Comparison of ENCODE assay signal across 8 cellular contexts in the genomic region with DNA sequence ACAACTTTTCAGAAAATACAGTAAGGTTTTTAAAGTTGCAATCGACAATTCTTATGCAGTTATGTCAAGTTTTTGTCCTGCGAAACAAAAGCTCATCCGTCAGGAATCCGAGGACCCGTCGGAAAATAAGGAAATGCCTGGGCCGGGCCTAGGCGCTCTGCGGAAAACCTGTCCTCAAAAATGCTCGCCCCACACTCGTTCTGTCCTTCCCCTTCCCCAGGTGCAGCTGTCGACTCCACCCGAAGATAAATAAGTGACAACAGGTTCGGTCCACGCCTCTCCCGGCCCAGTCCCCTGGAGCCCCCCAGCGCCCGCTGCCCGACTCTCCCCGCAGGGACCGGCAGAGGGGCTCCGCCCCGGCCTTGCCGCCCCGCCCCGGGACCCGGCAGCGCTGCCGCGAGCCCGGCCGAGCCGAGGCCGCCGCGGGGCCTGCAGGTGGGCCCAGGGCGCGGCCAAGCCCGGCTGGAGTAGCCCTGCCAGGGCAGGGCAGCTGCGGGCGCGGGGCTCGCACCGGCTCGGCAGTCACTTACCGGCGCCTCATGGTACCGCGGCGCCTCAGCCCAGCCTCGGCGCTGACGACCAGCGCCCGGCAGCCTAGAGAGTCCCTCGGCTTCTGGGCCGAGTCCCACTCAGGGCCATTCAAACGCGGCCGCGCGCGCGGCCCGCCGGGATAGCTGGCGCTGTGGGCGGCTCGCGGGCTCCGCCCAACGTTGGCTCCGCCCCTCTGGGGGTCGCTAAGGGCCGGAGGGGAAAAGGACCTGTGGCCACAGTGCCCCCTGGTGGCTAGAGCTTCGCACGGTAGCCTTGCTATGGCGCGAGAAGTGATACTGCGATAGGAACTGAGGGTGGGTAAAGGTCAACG. TPM values are rescaled to one million over a fixed set of nuclear protein-coding genes. Genes with fewer than 3 reads are reported as not detected.
DNase-seq lines count a peak whose midpoint lies in the region; ATAC-seq and TF ChIP-seq lines count a peak whose summit lies in the region.

A gene with protein sequence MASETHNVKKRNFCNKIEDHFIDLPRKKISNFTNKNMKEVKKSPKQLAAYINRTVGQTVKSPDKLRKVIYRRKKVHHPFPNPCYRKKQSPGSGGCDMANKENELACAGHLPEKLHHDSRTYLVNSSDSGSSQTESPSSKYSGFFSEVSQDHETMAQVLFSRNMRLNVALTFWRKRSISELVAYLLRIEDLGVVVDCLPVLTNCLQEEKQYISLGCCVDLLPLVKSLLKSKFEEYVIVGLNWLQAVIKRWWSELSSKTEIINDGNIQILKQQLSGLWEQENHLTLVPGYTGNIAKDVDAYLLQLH (minus strand): TSS at position 676 of the 862 bp plus-strand sequence. CDS start 46,420 bp downstream, outside the sequence.

- CTCF ChIA-PET in CD4-positive, alpha-beta memory T cell (lab: Charles Lee; ENCODE audit: partially characterized antibody) = interaction anchor here (0.7 to 6.0 kb wide), 32 partner anchors 10 to 760 kb away, joined by 3 to 118 read pairs (median 4); a partner anchor contains a TSS

- DNase-seq in CD4-positive, alpha-beta memory T cell = peak; percentile 89 to 92 (median 89)
- DNase-seq in NCI-H774 (lab: John Stamatoyannopoulos, UW) (peak; percentile 95), dorsolateral prefrontal cortex (peak; percentile 91 to 97 (median 94)), lower leg skin (ENCODE audit: low spot score in 2 of 2) (peak; percentile 93 to 99)
- DNase-seq in activated CD4-positive, alpha-beta T cell treated with anti-CD3 and anti-CD28 coated beads, Interleukin-2, amount 50 U/mL, for 4 hours = peak; percentile 95 to 96
- peak; percentile 97 to 100 for DNase-seq in stimulated activated CD4-positive, alpha-beta T cell treated with anti-CD3 and anti-CD28 coated beads, Interleukin-4, amount 100 ng/mL, for 48 hours (ENCODE audit: low read depth in 2 of 2)

- no peaks in the 10 kb centered on the region for H3K36me3 ChIP-seq in CD4-positive, alpha-beta memory T cell (ENCODE audit: insufficient read depth, low read length)

- peaks cover 0 to 7% of the 10 kb centered on the region in 2 donors for H3K36me3 Mint-ChIP-seq in CD4-positive, alpha-beta memory T cell

- POLR2A ChIA-PET in CD4-positive, alpha-beta memory T cell (lab: Charles Lee; ENCODE audit: partially characterized antibody) = interaction anchor here (1.0 to 3.6 kb wide), 10 partner anchors 15 to 778 kb away, joined by 3 to 23 read pairs (median 6); a partner anchor contains a TSS

- peaks cover 15 to 29% (median 21%) of the 10 kb centered on the region in 4 donors for H3K4me1 Mint-ChIP-seq in CD4-positive, alpha-beta memory T cell

- TF ChIP-seq POLR2A in lower leg skin (IDR thresholded peaks at IDR 0.05) = no peak

- H3K27me3 ChIP-seq in CD4-positive, alpha-beta memory T cell (ENCODE audit: insufficient read depth, low read length) = no peaks in the 10 kb centered on the region
- H3K27me3 ChIP-seq in dorsolateral prefrontal cortex = no peaks in the 10 kb centered on the region

- H3K27me3 Mint-ChIP-seq in CD4-positive, alpha-beta memory T cell = peaks cover 0 to 4% of the 10 kb centered on the region in 2 donors

- no peaks in the 10 kb centered on the region for H3K9me3 Mint-ChIP-seq in CD4-positive, alpha-beta memory T cell

- H3K27ac ChIP-seq in CD4-positive, alpha-beta memory T cell (ENCODE audit: low read depth, low read length) = peak within 1 kb of the TSS; percentile 66
- peak within 1 kb of the TSS in 39 of 59 donors; percentile 2 to 81 (median 60) for H3K27ac ChIP-seq in dorsolateral prefrontal cortex

- H3K4me3 ChIP-seq in CD4-positive, alpha-beta memory T cell (ENCODE audit: low read length in 2 of 2) = peak within 1 kb of the TSS; percentile 37 to 72
- H3K4me3 ChIP-seq in dorsolateral prefrontal cortex (peak within 1 kb of the TSS; percentile 47 to 85 (median 73)), lower leg skin (ENCODE audit: low read depth, poor library complexity, severe bottlenecking) (peak within 1 kb of the TSS; percentile 47)

- H3K9me3 ChIP-seq in CD4-positive, alpha-beta memory T cell (ENCODE audit: control insufficient read depth in 1 of 2, low read length in 2 of 2) = no peaks in the 10 kb centered on the region

- ATAC-seq in GM19397 (IDR thresholded peaks at IDR 0.05; ENCODE audit: unreplicated experiment) (peak; percentile 98), HG03571 (IDR thresholded peaks at IDR 0.05; ENCODE audit: unreplicated experiment) (peak; percentile 96)

- WGBS in lower leg skin, 2 donors = 0 to 1% methylated on average over 28 to 53 of the region's 81 CpGs

- intact Hi-C loops in CD4-positive, alpha-beta memory T cell (cut with micrococcal nuclease) = loop anchor here (1.0 kb wide), 6 partner anchors 15 to 171 kb away; a partner anchor contains a TSS
- intact Hi-C loops in dorsolateral prefrontal cortex (cut with DNase I) = loop anchor here (1.0 to 5.0 kb wide), 4 partner anchors 107 to 158 kb away; a partner anchor contains a TSS
- intact Hi-C loops in lower leg skin (cut with DNase I; ENCODE audit: low total_unique reads) = loop anchor here (5.0 kb wide), 1 partner anchor 147 kb away; no protein-coding TSS in a partner anchor

- TF ChIP-seq CTCF in dorsolateral prefrontal cortex (IDR thresholded peaks at IDR 0.05 in 54 of 56, conservative IDR thresholded peaks at IDR 0.05 in 2 of 56; ENCODE audit: low read depth in 1 of 56, partially characterized antibody in 56 of 56) = peak; percentile 87 to 99 (median 97)
- peak in 1 of 3 donors; percentile 62 for TF ChIP-seq CTCF in lower leg skin (IDR thresholded peaks at IDR 0.05)

- peak within 1 kb of the TSS; percentile 61 to 93 (median 91) for H3K27ac Mint-ChIP-seq in CD4-positive, alpha-beta memory T cell

- peak within 1 kb of the TSS; percentile 88 to 95 (median 92) for H3K4me3 Mint-ChIP-seq in CD4-positive, alpha-beta memory T cell

- H3K4me1 ChIP-seq in CD4-positive, alpha-beta memory T cell (ENCODE audit: insufficient read depth, low read length) = peaks cover 13% of the 10 kb centered on the region

RNA-seq across cellular contexts. Expression of the gene that starts here (rescaled TPM):
- total RNA-seq in CD4-positive, alpha-beta memory T cell = 10 to 100 TPM; 34.7 to 37.9 TPM
- polyA plus RNA-seq in CD4-positive, alpha-beta memory T cell = 10 to 100 TPM; 36.3 to 45.8 TPM
- total RNA-seq in dorsolateral prefrontal cortex (10 to 100 TPM; 37.3 to 94.1 (median 63.6) TPM), lower leg skin (10 to 100 TPM; 25.7 to 42.8 (median 39.2) TPM)

Comparison
In these comparisons a context has a peak if more than half of its experiments do, and no peak if none do; other contexts are left out.
1. Peak in every context shown above with its lines: DNase-seq, ATAC-seq, H3K4me3 ChIP-seq and H3K27ac ChIP-seq.